Comparison of ENCODE assay signal across 9 cellular contexts in genomic region chr10:88117869-88118632, GRCh38.
DNase-seq lines count a peak whose midpoint lies in the region; ATAC-seq, FAIRE-seq and TF ChIP-seq lines count a peak whose summit lies in the region.
"Had no signal": no experiment of that assay in that cellular context is flagged by ENCODE, and none has a peak within 500 bp of the region (broad histone marks: within the 10 kb centered on the region; RNA-seq: fewer than 3 reads in every experiment).

No MANE protein-coding gene starts in this region.

- no peaks in the 10 kb centered on the region for H3K27me3 Mint-ChIP-seq in effector memory CD8-positive, alpha-beta T cell

- no peak overlapping the region for H3K4me3 ChIP-seq in NB4 (ENCODE audit: low read depth, low read length)

- DNase-seq in activated naive CD4-positive, alpha-beta T cell treated with Interleukin-2 at 50 U/mL for 16 hours = peak; percentile 19
- DNase-seq in activated naive CD4-positive, alpha-beta T cell (lab: John Stamatoyannopoulos, UW) = no peak
- DNase-seq in NB4 (ENCODE audit: low read depth) = peak; percentile 63
- DNase-seq in effector memory CD8-positive, alpha-beta T cell = no peak
- DNase-seq in stimulated activated effector memory CD8-positive, alpha-beta T cell treated with anti-CD3 and anti-CD28 coated beads, Interleukin-12 subunit alpha, Interleukin-12 subunit beta, amount 100 ng/mL, for 72 hours (ENCODE audit: low spot score in 2 of 2) = no peak
- no peak for DNase-seq in urothelium cell line (ENCODE audit: low spot score)
- DNase-seq: NCI-H524 treated with DMSO at 0.1 percent for 48 hours had no signal

- no peaks in the 10 kb centered on the region for H3K36me3 Mint-ChIP-seq in effector memory CD8-positive, alpha-beta T cell (ENCODE audit: insufficient read depth)
- no peaks in the 10 kb centered on the region for H3K36me3 Mint-ChIP-seq in stimulated activated effector memory CD8-positive, alpha-beta T cell treated with anti-CD3 and anti-CD28 coated beads, Interleukin-12 subunit alpha, Interleukin-12 subunit beta, amount 100 ng/mL, for 72 hours

- H3K9me3 Mint-ChIP-seq in effector memory CD8-positive, alpha-beta T cell = no peaks in the 10 kb centered on the region
- H3K9me3 Mint-ChIP-seq in stimulated activated effector memory CD8-positive, alpha-beta T cell treated with anti-CD3 and anti-CD28 coated beads, Interleukin-12 subunit alpha, Interleukin-12 subunit beta, amount 100 ng/mL, for 72 hours = no peaks in the 10 kb centered on the region

- TF ChIP-seq CTCF in NB4 (IDR thresholded peaks at IDR 0.05; ENCODE audit: low read depth, low read length) = no peak

- H3K27ac Mint-ChIP-seq in effector memory CD8-positive, alpha-beta T cell = no peak overlapping the region
- H3K27ac Mint-ChIP-seq in stimulated activated effector memory CD8-positive, alpha-beta T cell treated with anti-CD3 and anti-CD28 coated beads, Interleukin-12 subunit alpha, Interleukin-12 subunit beta, amount 100 ng/mL, for 72 hours = no peak overlapping the region

- no peak for TF ChIP-seq POLR2A in NB4 (IDR thresholded peaks at IDR 0.05; ENCODE audit: extremely low read depth, insufficient read length)

- ATAC-seq in effector memory CD8-positive, alpha-beta T cell (replicated peaks) = peak; percentile 64
- ATAC-seq in stimulated activated effector memory CD8-positive, alpha-beta T cell treated with anti-CD3 and anti-CD28 coated beads, Interleukin-12 subunit alpha, Interleukin-12 subunit beta, amount 100 ng/mL, for 72 hours = peak; percentile 47
- ATAC-seq in HG02970 (IDR thresholded peaks at IDR 0.05; ENCODE audit: low FRiP score, unreplicated experiment) (no peak), HG03457 (IDR thresholded peaks at IDR 0.05; ENCODE audit: unreplicated experiment) (no peak)

- H3K4me1 Mint-ChIP-seq in effector memory CD8-positive, alpha-beta T cell (ENCODE audit: low read depth in 2 of 2) = peaks cover 19 to 20% of the 10 kb centered on the region in 2 donors
- H3K4me1 Mint-ChIP-seq in stimulated activated effector memory CD8-positive, alpha-beta T cell treated with anti-CD3 and anti-CD28 coated beads, Interleukin-12 subunit alpha, Interleukin-12 subunit beta, amount 100 ng/mL, for 72 hours = peaks cover 29% of the 10 kb centered on the region

- FAIRE-seq in urothelium cell line (lab: Jason Lieb, UNC) = no peak

- no peak overlapping the region for H3K4me3 Mint-ChIP-seq in effector memory CD8-positive, alpha-beta T cell
- H3K4me3 Mint-ChIP-seq in stimulated activated effector memory CD8-positive, alpha-beta T cell treated with anti-CD3 and anti-CD28 coated beads, Interleukin-12 subunit alpha, Interleukin-12 subunit beta, amount 100 ng/mL, for 72 hours = no peak overlapping the region

Comparison
In these comparisons a context has a peak if more than half of its experiments do, and no peak if none do; other contexts are left out.
1. DNase-seq: peak in activated naive CD4-positive, alpha-beta T cell treated with Interleukin-2 at 50 U/mL for 16 hours (single experiment) and NB4 (single experiment); none in activated naive CD4-positive, alpha-beta T cell (0 of 4), effector memory CD8-positive, alpha-beta T cell (0 of 3), stimulated activated effector memory CD8-positive, alpha-beta T cell treated with anti-CD3 and anti-CD28 coated beads, Interleukin-12 subunit alpha, Interleukin-12 subunit beta, amount 100 ng/mL, for 72 hours (0 of 2) and urothelium cell line (single experiment).
2. ATAC-seq: peak in effector memory CD8-positive, alpha-beta T cell (single experiment) and stimulated activated effector memory CD8-positive, alpha-beta T cell treated with anti-CD3 and anti-CD28 coated beads, Interleukin-12 subunit alpha, Interleukin-12 subunit beta, amount 100 ng/mL, for 72 hours (single experiment); none in HG02970 (single experiment) and HG03457 (single experiment).